In the genomic region with DNA sequence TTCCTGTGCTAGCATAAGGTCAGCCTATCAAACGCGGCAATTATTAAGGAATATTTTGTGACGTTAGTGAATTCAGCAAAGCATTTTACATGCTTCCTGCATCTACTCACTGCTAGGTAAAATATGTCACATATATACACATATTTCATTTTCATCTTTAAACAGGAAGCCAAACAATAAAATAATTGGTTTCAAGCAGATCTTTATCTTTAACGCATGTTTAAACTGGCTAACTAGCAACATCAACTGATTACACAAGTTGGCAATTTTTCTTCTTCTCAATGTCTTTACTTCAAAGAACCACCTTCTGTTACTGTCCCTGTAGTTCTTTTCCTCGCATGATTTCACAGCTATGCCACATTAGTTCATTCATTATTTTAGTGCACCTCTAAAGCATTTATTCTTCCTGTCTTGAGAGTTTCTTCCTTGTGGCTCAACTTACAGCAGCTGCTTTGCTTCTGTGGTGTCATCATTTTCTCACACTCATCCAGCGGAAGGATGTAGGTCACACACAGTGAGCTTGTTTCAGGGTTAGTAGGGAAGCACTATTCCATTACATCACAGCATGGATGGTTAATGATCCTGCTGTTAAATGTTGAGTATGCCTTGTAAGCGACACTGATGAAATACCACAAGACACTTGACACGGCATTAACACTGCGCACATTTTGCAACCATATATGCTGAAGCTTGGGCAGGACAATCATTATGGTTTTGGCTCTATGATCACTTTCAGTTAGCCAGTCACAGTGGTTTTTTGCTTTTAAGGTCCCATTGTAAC, we compare ENCODE assay signal across 17 cellular contexts. TPM values are rescaled to one million over a fixed set of nuclear protein-coding genes. Genes with fewer than 3 reads are reported as not detected.
DNase-seq lines count a peak whose midpoint lies in the region; ATAC-seq and TF ChIP-seq lines count a peak whose summit lies in the region.
"Had no signal": no experiment of that assay in that cellular context is flagged by ENCODE, and none has a peak within 500 bp of the region (broad histone marks: within the 10 kb centered on the region; RNA-seq: fewer than 3 reads in every experiment).

No MANE protein-coding gene starts in this region.

- no peak for ATAC-seq in body of pancreas

- DNase-seq in A673 (ENCODE audit: low spot score) (peak; percentile 68), SJCRH30 (peak; percentile 79 to 94), kidney epithelial cell (ENCODE audit: low read depth) (peak; percentile 92), MG63 (no peak), body of pancreas (no peak), NCI-H146 (lab: John Stamatoyannopoulos, UW) (no peak)
- no peak for DNase-seq in activated CD4-positive, CD25-positive, alpha-beta regulatory T cell treated with anti-CD3 and anti-CD28 coated beads, Interleukin-2, amount 50 U/mL, for 72 hours
- DNase-seq: Caco-2; effector CD8-positive, alpha-beta T cell; HCEC 1CT; Kasumi-1; NCI-H2171; spleen; WERI-Rb-1 had no signal

- no TSS peak for BruUV-seq in A673 (replicated peaks; lab: Mats Ljungman, UMichigan)

- H3K4me1 ChIP-seq in A673 (ENCODE audit: insufficient read depth, low read length, poor library complexity, severe bottlenecking), result peaks cover 7% of the 10 kb centered on the region
- peaks cover 11% of the 10 kb centered on the region for H3K4me1 ChIP-seq in SJCRH30
- peaks cover 5% of the 10 kb centered on the region for H3K4me1 ChIP-seq in body of pancreas
- H3K4me1 ChIP-seq: breast epithelium, Caco-2, spleen had no signal

- POLR2A ChIA-PET in A673 (lab: Charles Lee; ENCODE audit: low non-redundant PET), result no interaction called here

- H3K27ac ChIP-seq in A673 (ENCODE audit: low read depth, low read length, poor library complexity, severe bottlenecking), result peak overlapping the region; percentile 44
- H3K27ac ChIP-seq in KOPT-K1 (ENCODE audit: low read depth, low read length, poor library complexity, severe bottlenecking), result peak overlapping the region; percentile 84
- H3K27ac ChIP-seq in SJCRH30, result peak overlapping the region; percentile 89
- H3K27ac ChIP-seq in body of pancreas, result no peak overlapping the region
- H3K27ac ChIP-seq: breast epithelium, HL-60, spleen, WERI-Rb-1 had no signal

- WGBS in body of pancreas, 2 donors, result 79% methylated on average over 9 of the region's 9 CpGs

- CTCF ChIA-PET in A673 (lab: Charles Lee), result no interaction called here

- no peaks in the 10 kb centered on the region for H3K36me3 ChIP-seq in A673 (ENCODE audit: insufficient read depth, low read length, poor library complexity, severe bottlenecking)
- H3K36me3 ChIP-seq in KOPT-K1 (ENCODE audit: insufficient read depth, low read length), result no peaks in the 10 kb centered on the region
- no peaks in the 10 kb centered on the region for H3K36me3 ChIP-seq in SJCRH30
- H3K36me3 ChIP-seq in kidney epithelial cell (ENCODE audit: control insufficient read depth, insufficient read depth, low read length), result no peaks in the 10 kb centered on the region
- H3K36me3 ChIP-seq in MG63, result no peaks in the 10 kb centered on the region
- no peaks in the 10 kb centered on the region for H3K36me3 ChIP-seq in body of pancreas (replicated peaks in 1 of 2; ENCODE audit: insufficient read depth in 1 of 2, low read depth in 2 of 2)
- H3K36me3 ChIP-seq: breast epithelium, spleen, WERI-Rb-1 had no signal

- H3K27me3 ChIP-seq in A673 (replicated peaks; ENCODE audit: insufficient read depth, low read depth, low read length, poor library complexity) (no peaks in the 10 kb centered on the region), SJCRH30 (no peaks in the 10 kb centered on the region), kidney epithelial cell (ENCODE audit: control insufficient read depth, insufficient read depth, low read length) (no peaks in the 10 kb centered on the region), MG63 (no peaks in the 10 kb centered on the region), body of pancreas (no peaks in the 10 kb centered on the region)
- H3K27me3 ChIP-seq: breast epithelium, spleen had no signal

- no peaks in the 10 kb centered on the region for H3K9me3 ChIP-seq in A673 (ENCODE audit: low read depth, low read length, poor library complexity, severe bottlenecking)
- H3K9me3 ChIP-seq in KOPT-K1 (ENCODE audit: insufficient read depth, low read length, poor library complexity, severe bottlenecking), result no peaks in the 10 kb centered on the region
- no peaks in the 10 kb centered on the region for H3K9me3 ChIP-seq in SJCRH30 (replicated peaks)
- no peaks in the 10 kb centered on the region for H3K9me3 ChIP-seq in MG63
- H3K9me3 ChIP-seq in body of pancreas, result no peaks in the 10 kb centered on the region
- H3K9me3 ChIP-seq: breast epithelium, Caco-2, spleen had no signal

- no peak overlapping the region for H3K4me3 ChIP-seq in A673 (ENCODE audit: low read depth, low read length, poor library complexity, severe bottlenecking)
- H3K4me3 ChIP-seq in SJCRH30, result peak overlapping the region; percentile 37
- no peak overlapping the region for H3K4me3 ChIP-seq in kidney epithelial cell (ENCODE audit: low read depth, low read length)
- no peak overlapping the region for H3K4me3 ChIP-seq in MG63
- H3K4me3 ChIP-seq in body of pancreas, result no peak overlapping the region
- H3K4me3 ChIP-seq: breast epithelium, spleen had no signal

- intact Hi-C loops in A673 (cut with micrococcal nuclease; ENCODE audit: unreplicated experiment), result no loop called here
- intact Hi-C loops in body of pancreas (cut with DNase I), result no loop called here

- no peak for TF ChIP-seq POLR2A in body of pancreas (IDR thresholded peaks at IDR 0.05)

- no peak for TF ChIP-seq CTCF in A673 (conservative IDR thresholded peaks at IDR 0.05; ENCODE audit: low read depth, low read length)
- TF ChIP-seq CTCF in kidney epithelial cell (IDR thresholded peaks at IDR 0.05; ENCODE audit: insufficient read depth, low read length, poor library complexity, severe bottlenecking), result no peak
- no peak for TF ChIP-seq CTCF in body of pancreas (IDR thresholded peaks at IDR 0.05)

RNA-seq across cellular contexts. Expression of a gene that starts 2.3 kb away (rescaled TPM):
- total RNA-seq in A673 (2021) (22.4 and 25.0 TPM in 2 replicates), kidney epithelial cell (6.6 and 12.7 TPM in 2 replicates), body of pancreas (1 to 10 TPM in 1 of 2 donors, under 1 TPM in 1; 0.52 to 4.0 TPM)
- total RNA-seq in SJCRH30 (2014; rRNA removed; shearing (Covaris generic)), result 107 and 110 TPM in 2 replicates
- not detected in 2 replicates for total RNA-seq in MG63 (2014; rRNA removed; shearing (Covaris generic); ENCODE audit: low replicate concordance)
- total RNA-seq: Caco-2 had no signal

Comparison
In these comparisons a context has a peak if more than half of its experiments do, and no peak if none do; other contexts are left out.
1. DNase-seq: peak in A673 (single experiment), SJCRH30 (2 of 2) and kidney epithelial cell (single experiment); none in MG63 (single experiment), activated CD4-positive, CD25-positive, alpha-beta regulatory T cell treated with anti-CD3 and anti-CD28 coated beads, Interleukin-2, amount 50 U/mL, for 72 hours (single experiment), body of pancreas (0 of 4) and NCI-H146 (single experiment).
2. H3K27ac ChIP-seq: peak in A673 (single experiment), KOPT-K1 (single experiment) and SJCRH30 (single experiment); none in body of pancreas (0 of 4).